1 cellular context compared by ENCODE assay signal in genomic region chr6:13336553-13336952, GRCh38.
TF ChIP-seq lines count a peak whose summit lies in the region.

No MANE protein-coding gene starts in this region.

TF ChIP-seq in SK-N-SH treated with all-trans-retinoic acid at 6 μM for 48 hours, 23 proteins besides CTCF, POLR2A, EP300 and RAD21 (continued from another document):
- TF ChIP-seq CREB5 (CRISPR knock-in tag; IDR thresholded peaks at IDR 0.05; ENCODE audit: low read depth), result no peak
- TF ChIP-seq TCF4 (CRISPR knock-in tag; IDR thresholded peaks at IDR 0.05; ENCODE audit: borderline replicate concordance), result no peak
- TF ChIP-seq TOX (CRISPR knock-in tag; IDR thresholded peaks at IDR 0.05; ENCODE audit: borderline replicate concordance), result no peak
- TF ChIP-seq ARNTL (CRISPR knock-in tag; IDR thresholded peaks at IDR 0.05; ENCODE audit: borderline replicate concordance, low read depth), result no peak
TF ChIP-seq in SK-N-SH treated with all-trans-retinoic acid at 6 μM for 48 hours: peak in this region for 0.
